ENCODE assay signal across 8 cellular contexts in genomic region chrX:135520022-135520552, GRCh38. TPM values are rescaled to one million over a fixed set of nuclear protein-coding genes. Genes with fewer than 3 reads are reported as not detected.
DNase-seq lines count a peak whose midpoint lies in the region; ATAC-seq and TF ChIP-seq lines count a peak whose summit lies in the region.

No MANE protein-coding gene starts in this region.

- POLR2A ChIA-PET in activated CD8-positive, alpha-beta T cell treated with anti-CD3 and anti-CD28 coated beads for 36 hours (lab: Charles Lee) = no interaction called here

- peak overlapping the region; percentile 39 for H3K27ac ChIP-seq in subcutaneous abdominal adipose tissue (ENCODE audit: low read depth, low read length)

- H3K9ac ChIP-seq in iPS-15b (ENCODE audit: low read depth, low read length) = no peak overlapping the region
- peak overlapping the region in 1 of 5 donors; percentile 20 for H3K9ac ChIP-seq in subcutaneous abdominal adipose tissue (ENCODE audit: low read length in 5 of 5)

- H3K9me3 Mint-ChIP-seq in activated CD8-positive, alpha-beta T cell treated with anti-CD3 and anti-CD28 coated beads for 36 hours = no peaks in the 10 kb centered on the region

- TF ChIP-seq CTCF in activated CD8-positive, alpha-beta T cell treated with anti-CD3 and anti-CD28 coated beads for 36 hours (IDR thresholded peaks at IDR 0.05) = no peak

- ATAC-seq in GM19395 (IDR thresholded peaks at IDR 0.05; ENCODE audit: unreplicated experiment) (peak; percentile 17), HG03469 (IDR thresholded peaks at IDR 0.05; ENCODE audit: unreplicated experiment) (no peak), HG03442 (IDR thresholded peaks at IDR 0.05; ENCODE audit: unreplicated experiment) (no peak)
- no peak for ATAC-seq in activated CD8-positive, alpha-beta T cell treated with anti-CD3 and anti-CD28 coated beads for 36 hours

- H3K36me3 ChIP-seq in iPS-15b (ENCODE audit: control insufficient read depth, insufficient read depth, low read length) (no peaks in the 10 kb centered on the region), subcutaneous abdominal adipose tissue (ENCODE audit: control insufficient read depth in 5 of 5, insufficient read depth in 5 of 5, low read length in 5 of 5) (no peaks in the 10 kb centered on the region)

- no peaks in the 10 kb centered on the region for H3K9me3 ChIP-seq in iPS-15b (ENCODE audit: control insufficient read depth, insufficient read depth, low read length)
- no peaks in the 10 kb centered on the region for H3K9me3 ChIP-seq in subcutaneous abdominal adipose tissue (ENCODE audit: control insufficient read depth in 5 of 5, low read length in 5 of 5)

- CTCF ChIA-PET in activated CD8-positive, alpha-beta T cell treated with anti-CD3 and anti-CD28 coated beads for 36 hours (lab: Charles Lee) = no interaction called here

- no peaks in the 10 kb centered on the region for H3K4me1 ChIP-seq in iPS-15b (ENCODE audit: control insufficient read depth, insufficient read depth, low read length)
- peaks cover 0 to 20% (median 4%) of the 10 kb centered on the region in 5 donors for H3K4me1 ChIP-seq in subcutaneous abdominal adipose tissue (ENCODE audit: control insufficient read depth in 5 of 5, insufficient read depth in 5 of 5, low read length in 5 of 5)

- intact Hi-C loops in activated CD8-positive, alpha-beta T cell treated with anti-CD3 and anti-CD28 coated beads for 36 hours (cut with micrococcal nuclease) = no loop called here

- peak overlapping the region; percentile 96 for H3K4me3 Mint-ChIP-seq in activated CD8-positive, alpha-beta T cell treated with anti-CD3 and anti-CD28 coated beads for 36 hours

- peaks cover 12% of the 10 kb centered on the region for H3K36me3 Mint-ChIP-seq in activated CD8-positive, alpha-beta T cell treated with anti-CD3 and anti-CD28 coated beads for 36 hours (ENCODE audit: low read depth)

- DNase-seq in ACHN (peak; percentile 9), pons (ENCODE audit: low spot score) (no peak)
- no peak for DNase-seq in activated CD8-positive, alpha-beta T cell treated with anti-CD3 and anti-CD28 coated beads for 36 hours

- no peaks in the 10 kb centered on the region for H3K27me3 Mint-ChIP-seq in activated CD8-positive, alpha-beta T cell treated with anti-CD3 and anti-CD28 coated beads for 36 hours

- no peaks in the 10 kb centered on the region for H3K27me3 ChIP-seq in iPS-15b (ENCODE audit: control insufficient read depth, insufficient read depth, low read length)
- peaks cover 0 to 3% (median 0%) of the 10 kb centered on the region in 5 donors for H3K27me3 ChIP-seq in subcutaneous abdominal adipose tissue (ENCODE audit: control insufficient read depth in 5 of 5, insufficient read depth in 4 of 5, low read length in 5 of 5)

- H3K4me3 ChIP-seq in iPS-15b (ENCODE audit: low read depth, low read length) = peak overlapping the region; percentile 70
- peak overlapping the region; percentile 70 to 81 (median 71) for H3K4me3 ChIP-seq in subcutaneous abdominal adipose tissue (ENCODE audit: low read depth in 1 of 5, low read length in 5 of 5)

- in situ Hi-C loops in ACHN (cut with HindIII; ENCODE audit: low pct_ligation_motif_present, low pct_unique_long_range_greater_than_20kb, low sequenced_read_pairs) = no loop called here

- peaks cover 24% of the 10 kb centered on the region for H3K4me1 Mint-ChIP-seq in activated CD8-positive, alpha-beta T cell treated with anti-CD3 and anti-CD28 coated beads for 36 hours (ENCODE audit: low read depth)

- peak overlapping the region; percentile 99 for H3K27ac Mint-ChIP-seq in activated CD8-positive, alpha-beta T cell treated with anti-CD3 and anti-CD28 coated beads for 36 hours

RNA-seq across cellular contexts. Expression of gene INTS6L, which starts 0.4 kb away (rescaled TPM):
- total RNA-seq in activated CD8-positive, alpha-beta T cell treated with anti-CD3 and anti-CD28 coated beads for 36 hours = 10 to 100 TPM; 19.9 to 21.0 TPM
